11 cellular contexts compared by ENCODE assay signal in the genomic region with DNA sequence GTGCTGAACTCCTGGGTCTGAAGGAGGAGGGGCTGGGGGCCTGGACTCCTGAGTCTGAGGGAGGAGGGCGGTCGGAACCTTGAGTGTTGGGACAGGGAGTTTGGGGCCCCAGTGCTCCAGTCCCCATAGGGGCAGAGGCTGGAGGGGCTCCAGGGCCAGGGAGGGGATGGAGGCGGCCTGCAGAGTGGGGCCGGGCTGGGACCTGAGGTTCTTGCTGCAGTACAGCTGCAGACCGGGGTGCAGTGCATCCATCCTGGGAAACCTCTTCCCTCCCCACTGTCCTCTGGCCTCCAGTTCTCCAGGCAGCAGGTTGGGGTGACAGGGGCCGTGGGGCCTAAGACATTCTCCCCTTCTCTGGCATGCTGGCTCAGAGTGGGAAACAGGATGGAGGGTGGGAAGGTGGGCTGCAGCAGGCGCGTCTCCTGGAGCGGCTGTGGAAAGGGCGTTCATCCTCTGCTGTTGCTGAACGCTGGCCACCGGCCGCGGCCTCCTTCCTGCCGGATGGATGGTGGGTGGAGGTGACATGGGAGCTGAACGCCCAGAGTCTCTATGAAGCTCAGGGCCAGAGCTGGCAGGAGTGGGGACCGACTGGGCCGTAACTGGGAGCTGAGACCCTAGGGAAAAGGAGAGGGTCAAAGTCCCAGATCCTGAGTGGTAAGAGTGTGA. TPM values are rescaled to one million over a fixed set of nuclear protein-coding genes. Genes with fewer than 3 reads are reported as not detected.
A peak's percentile ranks its signal among the peaks of the same experiment; 100 is the strongest.
DNase-seq lines count a peak whose midpoint lies in the region; ATAC-seq and TF ChIP-seq lines count a peak whose summit lies in the region.
"Had no signal": no experiment of that assay in that cellular context is flagged by ENCODE, and none has a peak within 500 bp of the region (broad histone marks: within the 10 kb centered on the region; RNA-seq: fewer than 3 reads in every experiment).

No MANE protein-coding gene starts in this region.

- ATAC-seq in HG03025 (IDR thresholded peaks at IDR 0.05; ENCODE audit: low FRiP score, unreplicated experiment): no peak
- ATAC-seq in lower lobe of right lung: no peak
- ATAC-seq in GM21619 (IDR thresholded peaks at IDR 0.05; ENCODE audit: unreplicated experiment): no peak

- H3K27me3 ChIP-seq in cardiac muscle cell: no peaks in the 10 kb centered on the region
- H3K27me3 ChIP-seq in layer of hippocampus (ENCODE audit: control insufficient read depth, insufficient read depth, low read length): no peaks in the 10 kb centered on the region
- peaks cover 0 to 4% of the 10 kb centered on the region in 2 donors for H3K27me3 ChIP-seq in tibial nerve
- H3K27me3 ChIP-seq in lower lobe of right lung (ENCODE audit: low read depth): peaks cover 11% of the 10 kb centered on the region

- DNase-seq in cardiac muscle cell (ENCODE audit: low read depth in 1 of 2, low spot score in 1 of 2) (peak in 1 of 2 donors; percentile 7), cardiac septum (ENCODE audit: low spot score) (no peak), astrocyte of the hippocampus (ENCODE audit: low read depth, low spot score) (peak; percentile 34), tibial nerve (ENCODE audit: low spot score in 2 of 2) (no peak), lower lobe of right lung (no peak)
- DNase-seq: KG1 had no signal

- WGBS in tibial nerve, 2 donors: 22 to 32% methylated on average over 17 to 18 of the region's 18 CpGs

- TF ChIP-seq CTCF in cardiac muscle cell (IDR thresholded peaks at IDR 0.05; ENCODE audit: low read depth, low read length) (no peak), tibial nerve (IDR thresholded peaks at IDR 0.05) (no peak), lower lobe of right lung (IDR thresholded peaks at IDR 0.05) (no peak)

- peak overlapping the region; percentile 87 for H3K27ac ChIP-seq in cardiac muscle cell
- peak overlapping the region; percentile 98 for H3K27ac ChIP-seq in layer of hippocampus (ENCODE audit: low read depth, low read length)
- peak overlapping the region in 3 of 4 donors; percentile 85 to 92 (median 91) for H3K27ac ChIP-seq in tibial nerve
- no peak overlapping the region for H3K27ac ChIP-seq in lower lobe of right lung
- H3K27ac ChIP-seq: neutrophil had no signal

- intact Hi-C loops in cardiac septum (cut with DNase I): no loop called here
- intact Hi-C loops in lower lobe of right lung (cut with DNase I): no loop called here

- TF ChIP-seq POLR2A in tibial nerve (IDR thresholded peaks at IDR 0.05): no peak

- TF ChIP-seq EP300 in tibial nerve (IDR thresholded peaks at IDR 0.05): no peak

- H3K4me3 ChIP-seq in cardiac muscle cell (peak overlapping the region; percentile 98), tibial nerve (peak overlapping the region in 1 of 4 donors; percentile 70), lower lobe of right lung (no peak overlapping the region)

- H3K36me3 ChIP-seq in cardiac muscle cell (peaks cover 14% of the 10 kb centered on the region), tibial nerve (no peaks in the 10 kb centered on the region), lower lobe of right lung (no peaks in the 10 kb centered on the region)
- H3K36me3 ChIP-seq: neutrophil had no signal

- H3K9me3 ChIP-seq in cardiac muscle cell (ENCODE audit: low read depth) (no peaks in the 10 kb centered on the region), tibial nerve (no peaks in the 10 kb centered on the region), lower lobe of right lung (no peaks in the 10 kb centered on the region)
- H3K9me3 ChIP-seq: neutrophil had no signal

- H3K4me1 ChIP-seq in cardiac muscle cell (ENCODE audit: low read depth): peaks cover 8% of the 10 kb centered on the region
- peaks cover 0 to 37% (median 6%) of the 10 kb centered on the region in 4 donors for H3K4me1 ChIP-seq in tibial nerve
- peaks cover 5% of the 10 kb centered on the region for H3K4me1 ChIP-seq in lower lobe of right lung

RNA-seq across cellular contexts. Expression of a gene that starts 1.6 kb away (rescaled TPM):
- total RNA-seq in cardiac muscle cell (34.4 and 34.7 TPM in 2 replicates), cardiac septum (8.8 TPM), tibial nerve (1 to 10 TPM; 4.6 to 6.9 (median 5.9) TPM), lower lobe of right lung (1.0 TPM)
- polyA plus RNA-seq in cardiac muscle cell: 3.5 and 5.6 TPM in 2 replicates

RNA-seq across cellular contexts. Expression of a gene that starts 5.4 kb away (rescaled TPM):
- total RNA-seq in cardiac muscle cell (47.2 and 77.7 TPM in 2 replicates), cardiac septum (24.6 TPM), tibial nerve (10 to 100 TPM; 33.7 to 49.6 (median 40.5) TPM), lower lobe of right lung (23.9 TPM)
- polyA plus RNA-seq in cardiac muscle cell: 68.9 and 123 TPM in 2 replicates

RNA-seq across cellular contexts. Expression of a gene that starts 26.5 kb away (rescaled TPM):
- 87.9 and 91.7 TPM in 2 replicates for total RNA-seq in cardiac muscle cell
- polyA plus RNA-seq in cardiac muscle cell: 98.7 and 101 TPM in 2 replicates
- 43.0 TPM for total RNA-seq in cardiac septum
- total RNA-seq in tibial nerve: 10 to 100 TPM; 35.4 to 56.7 (median 40.7) TPM
- 69.1 TPM for total RNA-seq in lower lobe of right lung

RNA-seq across cellular contexts. Expression of a gene that starts 39.8 kb away (rescaled TPM):
- total RNA-seq in cardiac muscle cell: not detected in 2 replicates
- polyA plus RNA-seq in cardiac muscle cell: not detected in 2 replicates
- total RNA-seq in cardiac septum: 0.62 TPM
- 10 to 100 TPM in 1 of 4 donors, 1 to 10 TPM in 3; 5.5 to 17.1 (median 7.7) TPM for total RNA-seq in tibial nerve
- 45.5 TPM for total RNA-seq in lower lobe of right lung
- total RNA-seq: epithelial cell of proximal tubule had no signal

RNA-seq across cellular contexts. Expression of a gene that starts 54.3 kb away (rescaled TPM):
- total RNA-seq in cardiac muscle cell: 58.9 and 82.4 TPM in 2 replicates
- polyA plus RNA-seq in cardiac muscle cell: 63.5 and 81.7 TPM in 2 replicates
- 6.1 TPM for total RNA-seq in cardiac septum
- 10 to 100 TPM; 30.6 to 50.0 (median 41.2) TPM for total RNA-seq in tibial nerve
- total RNA-seq in lower lobe of right lung: 14.7 TPM
